ENCODE assay signal across 1 cellular context in genomic region chr1:53509775-53510174, GRCh38.
TF ChIP-seq lines count a peak whose summit lies in the region.

No MANE protein-coding gene starts in this region.

TF ChIP-seq in H1, 55 proteins besides CTCF, POLR2A, EP300 and RAD21 (continued from another document):
- no peak for TF ChIP-seq CEBPB (IDR thresholded peaks at IDR 0.05; ENCODE audit: low read depth, low read length)
- TF ChIP-seq SIX5 (IDR thresholded peaks at IDR 0.05; ENCODE audit: low read depth, low read length): no peak
- no peak for TF ChIP-seq ASH2L (IDR thresholded peaks at IDR 0.05; ENCODE audit: low read length)
- no peak for TF ChIP-seq JUND (IDR thresholded peaks at IDR 0.05; ENCODE audit: low read length)
- TF ChIP-seq HDAC2 (IDR thresholded peaks at IDR 0.05; ENCODE audit: borderline replicate concordance in 1 of 2, low read depth in 2 of 2, low read length in 2 of 2): no peak
- no peak for TF ChIP-seq SP4 (IDR thresholded peaks at IDR 0.05; ENCODE audit: low read length)
- TF ChIP-seq FOSL1 (IDR thresholded peaks at IDR 0.05; ENCODE audit: insufficient read depth, low read depth, low read length): no peak
- no peak for TF ChIP-seq EZH2 (IDR thresholded peaks at IDR 0.05; ENCODE audit: low read depth, low read length, severe bottlenecking)
- no peak for TF ChIP-seq HDAC6 (IDR thresholded peaks at IDR 0.05; ENCODE audit: low read depth, low read length)
- TF ChIP-seq, protein P1, sequence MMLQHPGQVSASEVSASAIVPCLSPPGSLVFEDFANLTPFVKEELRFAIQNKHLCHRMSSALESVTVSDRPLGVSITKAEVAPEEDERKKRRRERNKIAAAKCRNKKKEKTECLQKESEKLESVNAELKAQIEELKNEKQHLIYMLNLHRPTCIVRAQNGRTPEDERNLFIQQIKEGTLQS (IDR thresholded peaks at IDR 0.05; ENCODE audit: insufficient read depth, low read depth, low read length): no peak
- TF ChIP-seq CHD1 (IDR thresholded peaks at IDR 0.05; ENCODE audit: low read depth, low read length): no peak
- no peak for TF ChIP-seq SAP30 (IDR thresholded peaks at IDR 0.05; ENCODE audit: insufficient read depth, insufficient replicate concordance, low read length)
- TF ChIP-seq RNF2 (IDR thresholded peaks at IDR 0.05; ENCODE audit: borderline replicate concordance, low read depth, low read length, missing control alignments, poor library complexity, severe bottlenecking): no peak
- TF ChIP-seq SP1 (IDR thresholded peaks at IDR 0.05; ENCODE audit: low read depth, low read length): no peak
TF ChIP-seq in H1: peak in this region for 0.
